ENCODE assay signal across 1 cellular context in the genomic region with DNA sequence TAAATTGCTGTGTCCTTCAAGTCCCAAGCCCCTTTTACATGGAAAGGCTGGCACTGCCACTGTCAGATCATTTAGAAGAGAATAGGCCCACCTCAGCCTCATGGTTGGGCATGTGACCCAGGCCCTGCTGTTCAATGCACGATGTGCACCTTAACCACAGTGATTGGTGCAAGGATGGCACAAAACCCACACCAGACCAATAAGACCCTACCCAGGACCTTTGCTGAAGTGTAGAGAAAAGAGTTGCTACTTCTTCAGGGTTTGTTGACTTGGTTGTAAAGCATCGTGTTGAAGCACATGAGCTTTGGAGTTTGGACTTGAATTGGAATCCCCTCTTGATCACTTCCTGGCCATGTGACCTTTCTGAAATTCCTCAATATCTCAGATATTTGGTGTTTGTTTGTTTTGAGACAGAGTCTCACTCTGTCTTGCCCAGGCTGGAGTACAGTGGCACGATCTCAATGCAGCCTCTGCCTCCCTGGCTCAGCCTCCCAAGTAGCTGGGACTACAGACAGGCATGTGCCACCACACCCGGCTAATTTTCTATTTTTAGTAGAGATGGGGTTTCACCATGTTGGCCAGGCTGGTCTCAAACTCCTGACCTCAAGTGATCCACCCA.
TF ChIP-seq lines count a peak whose summit lies in the region.

No MANE protein-coding gene starts in this region.

TF ChIP-seq in HepG2, 621 proteins besides CTCF, POLR2A, EP300 and RAD21 (continued from another document and continues in another):
- TF ChIP-seq, protein P1, sequence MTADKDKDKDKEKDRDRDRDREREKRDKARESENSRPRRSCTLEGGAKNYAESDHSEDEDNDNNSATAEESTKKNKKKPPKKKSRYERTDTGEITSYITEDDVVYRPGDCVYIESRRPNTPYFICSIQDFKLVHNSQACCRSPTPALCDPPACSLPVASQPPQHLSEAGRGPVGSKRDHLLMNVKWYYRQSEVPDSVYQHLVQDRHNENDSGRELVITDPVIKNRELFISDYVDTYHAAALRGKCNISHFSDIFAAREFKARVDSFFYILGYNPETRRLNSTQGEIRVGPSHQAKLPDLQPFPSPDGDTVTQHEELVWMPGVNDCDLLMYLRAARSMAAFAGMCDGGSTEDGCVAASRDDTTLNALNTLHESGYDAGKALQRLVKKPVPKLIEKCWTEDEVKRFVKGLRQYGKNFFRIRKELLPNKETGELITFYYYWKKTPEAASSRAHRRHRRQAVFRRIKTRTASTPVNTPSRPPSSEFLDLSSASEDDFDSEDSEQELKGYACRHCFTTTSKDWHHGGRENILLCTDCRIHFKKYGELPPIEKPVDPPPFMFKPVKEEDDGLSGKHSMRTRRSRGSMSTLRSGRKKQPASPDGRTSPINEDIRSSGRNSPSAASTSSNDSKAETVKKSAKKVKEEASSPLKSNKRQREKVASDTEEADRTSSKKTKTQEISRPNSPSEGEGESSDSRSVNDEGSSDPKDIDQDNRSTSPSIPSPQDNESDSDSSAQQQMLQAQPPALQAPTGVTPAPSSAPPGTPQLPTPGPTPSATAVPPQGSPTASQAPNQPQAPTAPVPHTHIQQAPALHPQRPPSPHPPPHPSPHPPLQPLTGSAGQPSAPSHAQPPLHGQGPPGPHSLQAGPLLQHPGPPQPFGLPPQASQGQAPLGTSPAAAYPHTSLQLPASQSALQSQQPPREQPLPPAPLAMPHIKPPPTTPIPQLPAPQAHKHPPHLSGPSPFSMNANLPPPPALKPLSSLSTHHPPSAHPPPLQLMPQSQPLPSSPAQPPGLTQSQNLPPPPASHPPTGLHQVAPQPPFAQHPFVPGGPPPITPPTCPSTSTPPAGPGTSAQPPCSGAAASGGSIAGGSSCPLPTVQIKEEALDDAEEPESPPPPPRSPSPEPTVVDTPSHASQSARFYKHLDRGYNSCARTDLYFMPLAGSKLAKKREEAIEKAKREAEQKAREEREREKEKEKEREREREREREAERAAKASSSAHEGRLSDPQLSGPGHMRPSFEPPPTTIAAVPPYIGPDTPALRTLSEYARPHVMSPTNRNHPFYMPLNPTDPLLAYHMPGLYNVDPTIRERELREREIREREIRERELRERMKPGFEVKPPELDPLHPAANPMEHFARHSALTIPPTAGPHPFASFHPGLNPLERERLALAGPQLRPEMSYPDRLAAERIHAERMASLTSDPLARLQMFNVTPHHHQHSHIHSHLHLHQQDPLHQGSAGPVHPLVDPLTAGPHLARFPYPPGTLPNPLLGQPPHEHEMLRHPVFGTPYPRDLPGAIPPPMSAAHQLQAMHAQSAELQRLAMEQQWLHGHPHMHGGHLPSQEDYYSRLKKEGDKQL (CRISPR knock-in tag; IDR thresholded peaks at IDR 0.05; ENCODE audit: low read depth), result no peak
- TF ChIP-seq MYC (CRISPR knock-in tag; IDR thresholded peaks at IDR 0.05; ENCODE audit: borderline replicate concordance), result peak; percentile 61; the same call in 1 of the 2 replicates
- TF ChIP-seq ZBTB7A (CRISPR knock-in tag; IDR thresholded peaks at IDR 0.05), result peak; percentile 78; the same call in 1 of the 2 replicates
- no peak for TF ChIP-seq ETV6 (CRISPR knock-in tag; conservative IDR thresholded peaks at IDR 0.05)
- peak; percentile 83 for TF ChIP-seq ETV5 (CRISPR knock-in tag; IDR thresholded peaks at IDR 0.05; ENCODE audit: borderline replicate concordance)
- peak in 1 of 2 experiments; percentile 16; a peak in 1 of 4 replicates for TF ChIP-seq KLF16 (CRISPR knock-in tag; IDR thresholded peaks at IDR 0.05)
- TF ChIP-seq, protein P2, sequence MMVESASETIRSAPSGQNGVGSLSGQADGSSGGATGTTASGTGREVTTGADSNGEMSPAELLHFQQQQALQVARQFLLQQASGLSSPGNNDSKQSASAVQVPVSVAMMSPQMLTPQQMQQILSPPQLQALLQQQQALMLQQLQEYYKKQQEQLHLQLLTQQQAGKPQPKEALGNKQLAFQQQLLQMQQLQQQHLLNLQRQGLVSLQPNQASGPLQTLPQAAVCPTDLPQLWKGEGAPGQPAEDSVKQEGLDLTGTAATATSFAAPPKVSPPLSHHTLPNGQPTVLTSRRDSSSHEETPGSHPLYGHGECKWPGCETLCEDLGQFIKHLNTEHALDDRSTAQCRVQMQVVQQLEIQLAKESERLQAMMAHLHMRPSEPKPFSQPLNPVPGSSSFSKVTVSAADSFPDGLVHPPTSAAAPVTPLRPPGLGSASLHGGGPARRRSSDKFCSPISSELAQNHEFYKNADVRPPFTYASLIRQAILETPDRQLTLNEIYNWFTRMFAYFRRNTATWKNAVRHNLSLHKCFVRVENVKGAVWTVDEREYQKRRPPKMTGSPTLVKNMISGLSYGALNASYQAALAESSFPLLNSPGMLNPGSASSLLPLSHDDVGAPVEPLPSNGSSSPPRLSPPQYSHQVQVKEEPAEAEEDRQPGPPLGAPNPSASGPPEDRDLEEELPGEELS (CRISPR knock-in tag; IDR thresholded peaks at IDR 0.05), result peak; percentile 53
- TF ChIP-seq ZBTB3 (CRISPR knock-in tag; IDR thresholded peaks at IDR 0.05; ENCODE audit: borderline replicate concordance, low read depth), result no peak
- no peak for TF ChIP-seq POLR2AphosphoS5 (IDR thresholded peaks at IDR 0.05; ENCODE audit: low read depth, low read length)
- TF ChIP-seq ZNF644 (CRISPR knock-in tag; IDR thresholded peaks at IDR 0.05; ENCODE audit: low read depth), result peak; percentile 43; the same call in 1 of the 2 replicates
- no peak for TF ChIP-seq ZNF746 (CRISPR knock-in tag; IDR thresholded peaks at IDR 0.05)
- TF ChIP-seq ZBTB1 (CRISPR knock-in tag; IDR thresholded peaks at IDR 0.05; ENCODE audit: borderline replicate concordance), result peak; percentile 43; the same call in 1 of the 2 replicates
- 0 out of 2 replicates have a peak, but pooled peaks have one; percentile 51 for TF ChIP-seq HOXD1 (CRISPR knock-in tag; IDR thresholded peaks at IDR 0.05)
- TF ChIP-seq ZNF605 (CRISPR knock-in tag; IDR thresholded peaks at IDR 0.05), result peak; percentile 17; the same call in 1 of the 2 replicates
- peak; percentile 23; the same call in 1 of the 2 replicates for TF ChIP-seq ZNF629 (CRISPR knock-in tag; conservative IDR thresholded peaks at IDR 0.05)
- TF ChIP-seq ZNF687 (CRISPR knock-in tag; IDR thresholded peaks at IDR 0.05), result peak; percentile 26; the same call in 1 of the 2 replicates
- TF ChIP-seq CBX2 (IDR thresholded peaks at IDR 0.05; ENCODE audit: low read depth, low read length), result no peak
- TF ChIP-seq CBX2 (CRISPR knock-in tag; IDR thresholded peaks at IDR 0.05; ENCODE audit: low read depth), result no peak
- TF ChIP-seq HMG20A (CRISPR knock-in tag; IDR thresholded peaks at IDR 0.05; ENCODE audit: borderline replicate concordance), result peak; percentile 31; the same call in 1 of the 2 replicates
- peak; percentile 36; the same call in 1 of the 2 replicates for TF ChIP-seq REPIN1 (CRISPR knock-in tag; IDR thresholded peaks at IDR 0.05; ENCODE audit: borderline replicate concordance, low read depth)
- peak; percentile 19; the same call in 1 of the 2 replicates for TF ChIP-seq MEF2D (CRISPR knock-in tag; IDR thresholded peaks at IDR 0.05)
- TF ChIP-seq, protein P3, sequence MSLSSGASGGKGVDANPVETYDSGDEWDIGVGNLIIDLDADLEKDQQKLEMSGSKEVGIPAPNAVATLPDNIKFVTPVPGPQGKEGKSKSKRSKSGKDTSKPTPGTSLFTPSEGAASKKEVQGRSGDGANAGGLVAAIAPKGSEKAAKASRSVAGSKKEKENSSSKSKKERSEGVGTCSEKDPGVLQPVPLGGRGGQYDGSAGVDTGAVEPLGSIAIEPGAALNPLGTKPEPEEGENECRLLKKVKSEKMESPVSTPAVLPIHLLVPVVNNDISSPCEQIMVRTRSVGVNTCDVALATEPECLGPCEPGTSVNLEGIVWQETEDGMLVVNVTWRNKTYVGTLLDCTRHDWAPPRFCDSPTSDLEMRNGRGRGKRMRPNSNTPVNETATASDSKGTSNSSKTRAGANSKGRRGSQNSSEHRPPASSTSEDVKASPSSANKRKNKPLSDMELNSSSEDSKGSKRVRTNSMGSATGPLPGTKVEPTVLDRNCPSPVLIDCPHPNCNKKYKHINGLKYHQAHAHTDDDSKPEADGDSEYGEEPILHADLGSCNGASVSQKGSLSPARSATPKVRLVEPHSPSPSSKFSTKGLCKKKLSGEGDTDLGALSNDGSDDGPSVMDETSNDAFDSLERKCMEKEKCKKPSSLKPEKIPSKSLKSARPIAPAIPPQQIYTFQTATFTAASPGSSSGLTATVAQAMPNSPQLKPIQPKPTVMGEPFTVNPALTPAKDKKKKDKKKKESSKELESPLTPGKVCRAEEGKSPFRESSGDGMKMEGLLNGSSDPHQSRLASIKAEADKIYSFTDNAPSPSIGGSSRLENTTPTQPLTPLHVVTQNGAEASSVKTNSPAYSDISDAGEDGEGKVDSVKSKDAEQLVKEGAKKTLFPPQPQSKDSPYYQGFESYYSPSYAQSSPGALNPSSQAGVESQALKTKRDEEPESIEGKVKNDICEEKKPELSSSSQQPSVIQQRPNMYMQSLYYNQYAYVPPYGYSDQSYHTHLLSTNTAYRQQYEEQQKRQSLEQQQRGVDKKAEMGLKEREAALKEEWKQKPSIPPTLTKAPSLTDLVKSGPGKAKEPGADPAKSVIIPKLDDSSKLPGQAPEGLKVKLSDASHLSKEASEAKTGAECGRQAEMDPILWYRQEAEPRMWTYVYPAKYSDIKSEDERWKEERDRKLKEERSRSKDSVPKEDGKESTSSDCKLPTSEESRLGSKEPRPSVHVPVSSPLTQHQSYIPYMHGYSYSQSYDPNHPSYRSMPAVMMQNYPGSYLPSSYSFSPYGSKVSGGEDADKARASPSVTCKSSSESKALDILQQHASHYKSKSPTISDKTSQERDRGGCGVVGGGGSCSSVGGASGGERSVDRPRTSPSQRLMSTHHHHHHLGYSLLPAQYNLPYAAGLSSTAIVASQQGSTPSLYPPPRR (CRISPR knock-in tag; IDR thresholded peaks at IDR 0.05; ENCODE audit: borderline replicate concordance), result peak; percentile 36; the same call in 1 of the 2 replicates
- TF ChIP-seq ZNF121 (CRISPR knock-in tag; IDR thresholded peaks at IDR 0.05), result peak; percentile 69; the same call in 1 of the 2 replicates
- TF ChIP-seq GATAD2A (CRISPR knock-in tag; IDR thresholded peaks at IDR 0.05), result peak; percentile 76
- peak; percentile 82; the same call in 1 of the 2 replicates for TF ChIP-seq ZNF607 (CRISPR knock-in tag; IDR thresholded peaks at IDR 0.05; ENCODE audit: borderline replicate concordance)
- TF ChIP-seq HMG20B (CRISPR knock-in tag; conservative IDR thresholded peaks at IDR 0.05), result no peak
- no peak for TF ChIP-seq MATR3 (CRISPR knock-in tag; IDR thresholded peaks at IDR 0.05)
- no peak for TF ChIP-seq MED8 (CRISPR knock-in tag; IDR thresholded peaks at IDR 0.05; ENCODE audit: insufficient replicate concordance)
- peak; percentile 61; the same call in 1 of the 2 replicates for TF ChIP-seq ZFY (CRISPR knock-in tag; IDR thresholded peaks at IDR 0.05)
- peak; percentile 50; the same call in 1 of the 2 replicates for TF ChIP-seq MIXL1 (CRISPR knock-in tag; IDR thresholded peaks at IDR 0.05)
- TF ChIP-seq, protein P4, sequence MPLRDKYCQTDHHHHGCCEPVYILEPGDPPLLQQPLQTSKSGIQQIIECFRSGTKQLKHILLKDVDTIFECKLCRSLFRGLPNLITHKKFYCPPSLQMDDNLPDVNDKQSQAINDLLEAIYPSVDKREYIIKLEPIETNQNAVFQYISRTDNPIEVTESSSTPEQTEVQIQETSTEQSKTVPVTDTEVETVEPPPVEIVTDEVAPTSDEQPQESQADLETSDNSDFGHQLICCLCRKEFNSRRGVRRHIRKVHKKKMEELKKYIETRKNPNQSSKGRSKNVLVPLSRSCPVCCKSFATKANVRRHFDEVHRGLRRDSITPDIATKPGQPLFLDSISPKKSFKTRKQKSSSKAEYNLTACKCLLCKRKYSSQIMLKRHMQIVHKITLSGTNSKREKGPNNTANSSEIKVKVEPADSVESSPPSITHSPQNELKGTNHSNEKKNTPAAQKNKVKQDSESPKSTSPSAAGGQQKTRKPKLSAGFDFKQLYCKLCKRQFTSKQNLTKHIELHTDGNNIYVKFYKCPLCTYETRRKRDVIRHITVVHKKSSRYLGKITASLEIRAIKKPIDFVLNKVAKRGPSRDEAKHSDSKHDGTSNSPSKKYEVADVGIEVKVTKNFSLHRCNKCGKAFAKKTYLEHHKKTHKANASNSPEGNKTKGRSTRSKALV (CRISPR knock-in tag; IDR thresholded peaks at IDR 0.05), result 0 out of 2 replicates have a peak, but pooled peaks have one; percentile 55
- TF ChIP-seq ESRRA (CRISPR knock-in tag; IDR thresholded peaks at IDR 0.05; ENCODE audit: low read depth), result 0 out of 2 replicates have a peak, but pooled peaks have one; percentile 18
- no peak for TF ChIP-seq PHF21A (CRISPR knock-in tag; IDR thresholded peaks at IDR 0.05)
- TF ChIP-seq ZNF563 (CRISPR knock-in tag; IDR thresholded peaks at IDR 0.05), result 0 out of 2 replicates have a peak, but pooled peaks have one; percentile 41
- peak; percentile 5; the same call in 1 of the 2 replicates for TF ChIP-seq ZMYM3 (CRISPR knock-in tag; IDR thresholded peaks at IDR 0.05)
- TF ChIP-seq, protein P5, sequence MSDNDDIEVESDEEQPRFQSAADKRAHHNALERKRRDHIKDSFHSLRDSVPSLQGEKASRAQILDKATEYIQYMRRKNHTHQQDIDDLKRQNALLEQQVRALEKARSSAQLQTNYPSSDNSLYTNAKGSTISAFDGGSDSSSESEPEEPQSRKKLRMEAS (IDR thresholded peaks at IDR 0.05), result peak; percentile 89
- TF ChIP-seq IKZF5 (CRISPR knock-in tag; IDR thresholded peaks at IDR 0.05), result no peak; the same call in 1 of the 2 replicates
